20 cellular contexts compared by ENCODE assay signal in genomic region chr12:105227879-105228278, GRCh38. TPM values are rescaled to one million over a fixed set of nuclear protein-coding genes. Genes with fewer than 3 reads are reported as not detected.
A peak's percentile ranks its signal among the peaks of the same experiment; 100 is the strongest.
DNase-seq lines count a peak whose midpoint lies in the region; ATAC-seq and TF ChIP-seq lines count a peak whose summit lies in the region.
"Had no signal": no experiment of that assay in that cellular context is flagged by ENCODE, and none has a peak within 500 bp of the region (broad histone marks: within the 10 kb centered on the region; RNA-seq: fewer than 3 reads in every experiment).

No MANE protein-coding gene starts in this region.

- ATAC-seq in GM18909 (IDR thresholded peaks at IDR 0.05; ENCODE audit: poor library complexity, unreplicated experiment) = no peak

- no peak overlapping the region for H2AFZ ChIP-seq in hepatocyte

- WGBS in hepatocyte (ENCODE audit: low lambda C conversion rate, missing lambda C conversion rate) = 97% methylated on average over 3 of the region's 3 CpGs
- 91% methylated on average over 3 of the region's 3 CpGs for WGBS in suprapubic skin

- H3K27me3 ChIP-seq in hepatocyte (no peaks in the 10 kb centered on the region), suprapubic skin (no peaks in the 10 kb centered on the region)
- H3K27me3 ChIP-seq: BLaER1, left lung, upper lobe of right lung had no signal

- H3K4me2 ChIP-seq in hepatocyte = no peak overlapping the region
- H3K4me2 ChIP-seq: BLaER1 had no signal

- H3K27ac ChIP-seq in hepatocyte = peak overlapping the region; percentile 76
- peak overlapping the region; percentile 80 for H3K27ac ChIP-seq in suprapubic skin
- H3K27ac ChIP-seq: BLaER1, upper lobe of right lung had no signal

- H3K36me3 ChIP-seq in hepatocyte (replicated peaks; ENCODE audit: insufficient read depth, low read depth) (no peaks in the 10 kb centered on the region), suprapubic skin (peaks cover 39% of the 10 kb centered on the region)

- H3K4me3 Mint-ChIP-seq in activated CD4-positive, alpha-beta T cell treated with anti-CD3 and anti-CD28 coated beads, Interleukin-2, amount 10 ng/mL, durations not matched to agents 24 days and 14 days = no peak overlapping the region
- peak overlapping the region; percentile 6 for H3K4me3 Mint-ChIP-seq in T-helper 2 cell treated with Interferon-gamma antibody and Interleukin-4, amounts not matched to agents 5 μg/mL and 100 μg/mL, for 36 hours
- H3K4me3 Mint-ChIP-seq: stimulated activated naive B cell treated with anti-CD40 and anti-IgM and Interleukin-4, amounts not matched to agents 10 μg/mL and 1 μg/mL and 100 μg/mL, for 72 hours had no signal

- H3K9me3 ChIP-seq in hepatocyte (ENCODE audit: low read depth) (no peaks in the 10 kb centered on the region), suprapubic skin (no peaks in the 10 kb centered on the region)
- H3K9me3 ChIP-seq: BLaER1, left lung, upper lobe of right lung had no signal

- H3K36me3 Mint-ChIP-seq in activated CD4-positive, alpha-beta T cell treated with anti-CD3 and anti-CD28 coated beads, Interleukin-2, amount 10 ng/mL, durations not matched to agents 24 days and 14 days (ENCODE audit: low read depth) = peaks cover 35% of the 10 kb centered on the region
- H3K36me3 Mint-ChIP-seq in T-helper 2 cell treated with Interferon-gamma antibody and Interleukin-4, amounts not matched to agents 5 μg/mL and 100 μg/mL, for 36 hours (ENCODE audit: low read depth) = peaks cover 53% of the 10 kb centered on the region

- no peak for TF ChIP-seq CTCF in hepatocyte (IDR thresholded peaks at IDR 0.05; ENCODE audit: poor library complexity)
- TF ChIP-seq CTCF in suprapubic skin (IDR thresholded peaks at IDR 0.05) = no peak

- H3K4me3 ChIP-seq in hepatocyte (no peak overlapping the region), suprapubic skin (no peak overlapping the region)
- H3K4me3 ChIP-seq: BLaER1, left lung, upper lobe of right lung had no signal

- H3K9me3 Mint-ChIP-seq in activated CD4-positive, alpha-beta T cell treated with anti-CD3 and anti-CD28 coated beads, Interleukin-2, amount 10 ng/mL, durations not matched to agents 24 days and 14 days = no peaks in the 10 kb centered on the region
- no peaks in the 10 kb centered on the region for H3K9me3 Mint-ChIP-seq in T-helper 2 cell treated with Interferon-gamma antibody and Interleukin-4, amounts not matched to agents 5 μg/mL and 100 μg/mL, for 36 hours
- H3K9me3 Mint-ChIP-seq: stimulated activated naive B cell treated with anti-CD40 and anti-IgM and Interleukin-4, amounts not matched to agents 10 μg/mL and 1 μg/mL and 100 μg/mL, for 72 hours had no signal

- intact Hi-C loops in activated CD4-positive, alpha-beta T cell treated with anti-CD3 and anti-CD28 coated beads, Interleukin-2, amount 10 ng/mL, durations not matched to agents 24 days and 14 days (cut with micrococcal nuclease) = loop anchor here (1.0 to 2.0 kb wide), 4 partner anchors 8 to 1387 kb away; partner anchors contain the start of genes APPL2 and NT5DC3

- no peaks in the 10 kb centered on the region for H3K9me2 ChIP-seq in hepatocyte (replicated peaks; ENCODE audit: insufficient read depth)

- DNase-seq in activated CD4-positive, alpha-beta T cell treated with anti-CD3 and anti-CD28 coated beads, Interleukin-2, amount 10 ng/mL, durations not matched to agents 24 days and 14 days = no peak
- no peak for DNase-seq in activated CD4-positive, alpha-beta T cell treated with anti-CD3 and anti-CD28 coated beads for 1 hour
- DNase-seq in T-helper 2 cell treated with Interferon-gamma antibody and Interleukin-4, amounts not matched to agents 5 μg/mL and 100 μg/mL, for 36 hours (ENCODE audit: low spot score) = no peak
- DNase-seq in hepatocyte (ENCODE audit: low spot score) (no peak), suprapubic skin (ENCODE audit: low spot score in 2 of 2) (no peak), HuH-7 (ENCODE audit: low spot score) (no peak)
- DNase-seq in stimulated activated naive CD4-positive, alpha-beta T cell treated with Interleukin-2 at 50 U/mL for 16 hours (lab: John Stamatoyannopoulos, UW) = no peak
- DNase-seq: activated effector memory CD4-positive, alpha-beta T cell treated with Interleukin-2 at 50 U/mL for 16 hours; amygdala; effector memory CD4-positive, alpha-beta T cell; glutamatergic neuron; left lung; NCI-H1105 treated with DMSO at 0.1 percent for 48 hours; NCI-H510A treated with DMSO at 0.1 percent for 48 hours; nucleus accumbens; Right ventricle myocardium superior; stimulated activated naive B cell treated with anti-CD40 and anti-IgM and Interleukin-4, amounts not matched to agents 10 μg/mL and 1 μg/mL and 100 μg/mL, for 72 hours; upper lobe of right lung had no signal

- H4K20me1 ChIP-seq in hepatocyte (ENCODE audit: insufficient read depth, poor library complexity, severe bottlenecking) = no peaks in the 10 kb centered on the region

- peaks cover 90% of the 10 kb centered on the region for H3K79me2 ChIP-seq in hepatocyte

- no peak for TF ChIP-seq POLR2A in suprapubic skin (IDR thresholded peaks at IDR 0.05)

- no peak for TF ChIP-seq EP300 in suprapubic skin (IDR thresholded peaks at IDR 0.05)

- peaks cover 51% of the 10 kb centered on the region for H3K4me1 ChIP-seq in hepatocyte (ENCODE audit: insufficient read depth)
- H3K4me1 ChIP-seq in suprapubic skin = peaks cover 94% of the 10 kb centered on the region

- H3K27me3 Mint-ChIP-seq in activated CD4-positive, alpha-beta T cell treated with anti-CD3 and anti-CD28 coated beads, Interleukin-2, amount 10 ng/mL, durations not matched to agents 24 days and 14 days = no peaks in the 10 kb centered on the region
- no peaks in the 10 kb centered on the region for H3K27me3 Mint-ChIP-seq in T-helper 2 cell treated with Interferon-gamma antibody and Interleukin-4, amounts not matched to agents 5 μg/mL and 100 μg/mL, for 36 hours (ENCODE audit: low read depth)
- H3K27me3 Mint-ChIP-seq: stimulated activated naive B cell treated with anti-CD40 and anti-IgM and Interleukin-4, amounts not matched to agents 10 μg/mL and 1 μg/mL and 100 μg/mL, for 72 hours had no signal

- peak overlapping the region; percentile 32 for H3K27ac Mint-ChIP-seq in activated CD4-positive, alpha-beta T cell treated with anti-CD3 and anti-CD28 coated beads, Interleukin-2, amount 10 ng/mL, durations not matched to agents 24 days and 14 days
- H3K27ac Mint-ChIP-seq in T-helper 2 cell treated with Interferon-gamma antibody and Interleukin-4, amounts not matched to agents 5 μg/mL and 100 μg/mL, for 36 hours = no peak overlapping the region

- peaks cover 43% of the 10 kb centered on the region for H3K4me1 Mint-ChIP-seq in activated CD4-positive, alpha-beta T cell treated with anti-CD3 and anti-CD28 coated beads, Interleukin-2, amount 10 ng/mL, durations not matched to agents 24 days and 14 days
- H3K4me1 Mint-ChIP-seq in T-helper 2 cell treated with Interferon-gamma antibody and Interleukin-4, amounts not matched to agents 5 μg/mL and 100 μg/mL, for 36 hours (ENCODE audit: low read depth) = peaks cover 55% of the 10 kb centered on the region

RNA-seq across cellular contexts. Expression of gene APPL2, which starts 8.1 kb away (rescaled TPM):
- total RNA-seq in activated CD4-positive, alpha-beta T cell treated with anti-CD3 and anti-CD28 coated beads, Interleukin-2, amount 10 ng/mL, durations not matched to agents 24 days and 14 days = 18.2 and 20.5 TPM in 2 replicates
- 51.9 and 74.1 TPM in 2 replicates for total RNA-seq in hepatocyte
- 38.2 and 42.2 TPM in 2 replicates for polyA plus RNA-seq in hepatocyte
- 100 to 1,000 TPM in 3 of 4 donors, 10 to 100 TPM in 1; 95.2 to 172 (median 110) TPM for total RNA-seq in suprapubic skin
